In genomic region chr1:11262171-11263049, GRCh38 we compare ENCODE assay signal across 1 cellular context.
TF ChIP-seq lines count a peak whose summit lies in the region.

Gene MTOR (minus strand): TSS chr1:11262551. CDS start chr1:11259409, 3,142 bp downstream.

TF ChIP-seq in GM12878, 131 proteins besides CTCF, POLR2A, EP300 and RAD21 (continued from another document and continues in another):
- TF ChIP-seq ZBTB11 (CRISPR knock-in tag; IDR thresholded peaks at IDR 0.05), result peak; percentile 91
- TF ChIP-seq TARDBP (IDR thresholded peaks at IDR 0.05; ENCODE audit: borderline replicate concordance), result peak; percentile 71; the same call in 1 of the 2 replicates
- TF ChIP-seq GABPA (IDR thresholded peaks at IDR 0.05; ENCODE audit: low read depth), result peak; percentile 100
- TF ChIP-seq TCF3 (IDR thresholded peaks at IDR 0.05; ENCODE audit: borderline replicate concordance, insufficient read depth, low read depth, low read length), result no peak
- TF ChIP-seq MTA2 (IDR thresholded peaks at IDR 0.05; ENCODE audit: low read depth), result 0 out of 2 replicates have a peak, but pooled peaks have one; percentile 14
- 0 out of 2 replicates have a peak, but pooled peaks have one; percentile 27 for TF ChIP-seq TCF12 (IDR thresholded peaks at IDR 0.05; ENCODE audit: low read depth, low read length)
- TF ChIP-seq SKIL (IDR thresholded peaks at IDR 0.05; ENCODE audit: low read depth, poor library complexity, severe bottlenecking), result peak; percentile 81
- TF ChIP-seq POLR2AphosphoS2 (IDR thresholded peaks at IDR 0.05; ENCODE audit: low read depth, low read length), result peak; percentile 53; the same call in 1 of the 2 replicates
- TF ChIP-seq ZBTB40 (IDR thresholded peaks at IDR 0.05; ENCODE audit: borderline replicate concordance), result peak; percentile 100
- TF ChIP-seq MTA3 (IDR thresholded peaks at IDR 0.05; ENCODE audit: borderline replicate concordance, low read length), result no peak
- peak; percentile 98 for TF ChIP-seq PBX3 (IDR thresholded peaks at IDR 0.05; ENCODE audit: insufficient replicate concordance, low read depth, low read length)
- TF ChIP-seq HDGF (IDR thresholded peaks at IDR 0.05), result 0 out of 2 replicates have a peak, but pooled peaks have one; percentile 31
- peak; percentile 50; the same call in 1 of the 2 replicates for TF ChIP-seq NFYA (IDR thresholded peaks at IDR 0.05; ENCODE audit: borderline replicate concordance, low read depth, low read length)
- TF ChIP-seq MYC (IDR thresholded peaks at IDR 0.05; ENCODE audit: insufficient read depth, insufficient read length, insufficient replicate concordance, low read length, severe bottlenecking), result peak; percentile 34
- peak; percentile 86 for TF ChIP-seq YY1 (IDR thresholded peaks at IDR 0.05; ENCODE audit: low read depth, low read length)
- TF ChIP-seq BACH1 (IDR thresholded peaks at IDR 0.05; ENCODE audit: borderline replicate concordance), result peak; percentile 21; the same call in 1 of the 2 replicates
- TF ChIP-seq USF1 (IDR thresholded peaks at IDR 0.05; ENCODE audit: borderline replicate concordance, extremely low read length, insufficient read depth, low read depth, low read length), result no peak
- TF ChIP-seq EGR1 (IDR thresholded peaks at IDR 0.05; ENCODE audit: borderline replicate concordance in 1 of 2, low read depth in 2 of 2, low read length in 2 of 2), result peak; percentile 7 to 63; a peak in 1 of 3 replicates
- TF ChIP-seq ZNF207 (IDR thresholded peaks at IDR 0.05; ENCODE audit: borderline replicate concordance), result peak; percentile 94
- TF ChIP-seq DPF2 (IDR thresholded peaks at IDR 0.05), result peak; percentile 96
- TF ChIP-seq MEF2A (IDR thresholded peaks at IDR 0.05; ENCODE audit: insufficient read depth, low read depth, low read length), result no peak
- TF ChIP-seq WRNIP1 (IDR thresholded peaks at IDR 0.05; ENCODE audit: borderline replicate concordance, low read depth, low read length), result peak; percentile 90; the same call in 1 of the 2 replicates
- peak; percentile 88 for TF ChIP-seq CREB1 (IDR thresholded peaks at IDR 0.05; ENCODE audit: low read depth)
- no peak for TF ChIP-seq ZNF274 (IDR thresholded peaks at IDR 0.05; ENCODE audit: insufficient read depth, insufficient read length)
- peak; percentile 95 for TF ChIP-seq E2F8 (IDR thresholded peaks at IDR 0.05; ENCODE audit: low read depth, partially characterized antibody)
- TF ChIP-seq RELA (IDR thresholded peaks at IDR 0.05; ENCODE audit: borderline replicate concordance, partially characterized antibody), result peak; percentile 82
- TF ChIP-seq REST (IDR thresholded peaks at IDR 0.05; ENCODE audit: low read depth, low read length), result no peak
- TF ChIP-seq PAX5 (IDR thresholded peaks at IDR 0.05; ENCODE audit: borderline replicate concordance, low read depth, low read length), result peak; percentile 31; the same call in 1 of the 2 replicates
- peak; percentile 55; the same call in 1 of the 2 replicates for TF ChIP-seq NKRF (conservative IDR thresholded peaks at IDR 0.05)
- peak; percentile 79 for TF ChIP-seq IKZF1 (conservative IDR thresholded peaks at IDR 0.05)
- TF ChIP-seq USF2 (IDR thresholded peaks at IDR 0.05; ENCODE audit: borderline replicate concordance, low read depth, low read length), result no peak
- TF ChIP-seq POLR2AphosphoS5 (IDR thresholded peaks at IDR 0.05; ENCODE audit: low read length), result peak; percentile 87
